9 cellular contexts compared by ENCODE assay signal in genomic region chr5:1763548-1763911, GRCh38. TPM values are rescaled to one million over a fixed set of nuclear protein-coding genes. Genes with fewer than 3 reads are reported as not detected.
DNase-seq lines count a peak whose midpoint lies in the region; ATAC-seq and TF ChIP-seq lines count a peak whose summit lies in the region.
"Had no signal": no experiment of that assay in that cellular context is flagged by ENCODE, and none has a peak within 500 bp of the region (broad histone marks: within the 10 kb centered on the region; RNA-seq: fewer than 3 reads in every experiment).

No MANE protein-coding gene starts in this region.

- intact Hi-C loops in thyroid gland (cut with DNase I) = no loop called here

- peak in 3 of 6 experiments; percentile 8 to 38 (median 20) for TF ChIP-seq CTCF in thyroid gland (IDR thresholded peaks at IDR 0.05)

- H3K9me3 Mint-ChIP-seq in activated CD8-positive, alpha-beta memory T cell treated with anti-CD3 and anti-CD28 coated beads, Interleukin-2, amount 10 ng/mL, durations not matched to agents 7 days and 5 days (ENCODE audit: low read depth) = peaks cover 2% of the 10 kb centered on the region

- no peaks in the 10 kb centered on the region for H3K9me3 ChIP-seq in thyroid gland
- H3K9me3 ChIP-seq: thoracic aorta had no signal

- 32 to 33% methylated on average over 15 of the region's 15 CpGs for WGBS in thyroid gland, 2 donors

- H3K27ac ChIP-seq in thyroid gland = no peak overlapping the region
- H3K27ac ChIP-seq: thoracic aorta had no signal

- H3K27ac Mint-ChIP-seq in activated CD8-positive, alpha-beta memory T cell treated with anti-CD3 and anti-CD28 coated beads, Interleukin-2, amount 10 ng/mL, durations not matched to agents 7 days and 5 days = no peak overlapping the region

- peaks cover 21% of the 10 kb centered on the region for H3K27me3 Mint-ChIP-seq in activated CD8-positive, alpha-beta memory T cell treated with anti-CD3 and anti-CD28 coated beads, Interleukin-2, amount 10 ng/mL, durations not matched to agents 7 days and 5 days

- H3K4me1 Mint-ChIP-seq in activated CD8-positive, alpha-beta memory T cell treated with anti-CD3 and anti-CD28 coated beads, Interleukin-2, amount 10 ng/mL, durations not matched to agents 7 days and 5 days = peaks cover 3% of the 10 kb centered on the region

- ATAC-seq in activated CD8-positive, alpha-beta memory T cell treated with anti-CD3 and anti-CD28 coated beads, Interleukin-2, amount 10 ng/mL, durations not matched to agents 7 days and 5 days = no peak
- ATAC-seq in HG03460 (IDR thresholded peaks at IDR 0.05; ENCODE audit: unreplicated experiment) = no peak

- no peaks in the 10 kb centered on the region for H3K27me3 ChIP-seq in thyroid gland

- no peak for TF ChIP-seq POLR2A in thyroid gland (IDR thresholded peaks at IDR 0.05)

- DNase-seq in activated CD8-positive, alpha-beta memory T cell treated with anti-CD3 and anti-CD28 coated beads, Interleukin-2, amount 10 ng/mL, durations not matched to agents 7 days and 5 days = peak; percentile 54
- DNase-seq in activated CD8-positive, alpha-beta memory T cell treated with anti-CD3 and anti-CD28 coated beads for 24 hours = no peak
- DNase-seq in MV-4-11 (lab: John Stamatoyannopoulos, UW) (peak; percentile 26), germinal center (ENCODE audit: low spot score) (peak; percentile 24), renal cortical epithelial cell (ENCODE audit: low read depth) (peak; percentile 48), thyroid gland (no peak)
- peak; percentile 18 for DNase-seq in activated effector memory CD4-positive, alpha-beta T cell treated with Interleukin-2 at 50 U/mL for 16 hours

- CTCF ChIA-PET in activated CD8-positive, alpha-beta memory T cell treated with anti-CD3 and anti-CD28 coated beads, Interleukin-2, amount 10 ng/mL, durations not matched to agents 7 days and 5 days (lab: Charles Lee) = interaction anchor here (0.5 to 1.9 kb wide), 8 partner anchors 10 to 68 kb away, joined by 3 to 6 read pairs (median 3); partner anchors contain the start of gene NDUFS6

- H3K4me1 ChIP-seq in thyroid gland = no peaks in the 10 kb centered on the region

- H3K36me3 Mint-ChIP-seq in activated CD8-positive, alpha-beta memory T cell treated with anti-CD3 and anti-CD28 coated beads, Interleukin-2, amount 10 ng/mL, durations not matched to agents 7 days and 5 days = no peaks in the 10 kb centered on the region

- H3K4me3 Mint-ChIP-seq in activated CD8-positive, alpha-beta memory T cell treated with anti-CD3 and anti-CD28 coated beads, Interleukin-2, amount 10 ng/mL, durations not matched to agents 7 days and 5 days = no peak overlapping the region

- no peaks in the 10 kb centered on the region for H3K36me3 ChIP-seq in thyroid gland
- H3K36me3 ChIP-seq: thoracic aorta had no signal

- H3K4me3 ChIP-seq in thyroid gland (replicated peaks in 1 of 3) = no peak overlapping the region
- H3K4me3 ChIP-seq: thoracic aorta had no signal

RNA-seq across cellular contexts. Expression of gene MRPL36, which starts 36.1 kb away (rescaled TPM):
- 10 to 100 TPM; 62.0 to 84.7 TPM for total RNA-seq in activated CD8-positive, alpha-beta memory T cell treated with anti-CD3 and anti-CD28 coated beads, Interleukin-2, amount 10 ng/mL, durations not matched to agents 7 days and 5 days
- total RNA-seq in renal cortical epithelial cell (31.3 and 32.5 TPM in 2 replicates), thyroid gland (10 to 100 TPM; 10.4 to 41.7 (median 33.6) TPM)

RNA-seq across cellular contexts. Expression of gene NDUFS6, which starts 37.7 kb away (rescaled TPM):
- 10 to 100 TPM; 35.2 to 37.5 TPM for total RNA-seq in activated CD8-positive, alpha-beta memory T cell treated with anti-CD3 and anti-CD28 coated beads, Interleukin-2, amount 10 ng/mL, durations not matched to agents 7 days and 5 days
- total RNA-seq in renal cortical epithelial cell = 26.7 and 42.8 TPM in 2 replicates
- total RNA-seq in thyroid gland = 100 to 1,000 TPM in 1 of 4 donors, 10 to 100 TPM in 3; 35.8 to 127 (median 54.4) TPM

Comparison
In these comparisons a context has a peak if more than half of its experiments do, and no peak if none do; other contexts are left out.
1. DNase-seq: peak in activated CD8-positive, alpha-beta memory T cell treated with anti-CD3 and anti-CD28 coated beads, Interleukin-2, amount 10 ng/mL, durations not matched to agents 7 days and 5 days (single experiment), MV-4-11 (single experiment), activated effector memory CD4-positive, alpha-beta T cell treated with Interleukin-2 at 50 U/mL for 16 hours (single experiment), germinal center (single experiment) and renal cortical epithelial cell (single experiment); none in activated CD8-positive, alpha-beta memory T cell treated with anti-CD3 and anti-CD28 coated beads for 24 hours (single experiment) and thyroid gland (0 of 2).